Comparison of ENCODE assay signal across 8 cellular contexts in genomic region chr16:30656974-30657865, GRCh38. TPM values are rescaled to one million over a fixed set of nuclear protein-coding genes. Genes with fewer than 3 reads are reported as not detected.
A peak's percentile ranks its signal among the peaks of the same experiment; 100 is the strongest.
DNase-seq lines count a peak whose midpoint lies in the region; ATAC-seq, FAIRE-seq and TF ChIP-seq lines count a peak whose summit lies in the region.

No MANE protein-coding gene starts in this region.

- H3F3A ChIP-seq in GM23338 (replicated peaks; ENCODE audit: low read depth): peaks cover 20% of the 10 kb centered on the region

- H4K20me1 ChIP-seq in GM23338 (replicated peaks; ENCODE audit: insufficient read depth): peaks cover 24% of the 10 kb centered on the region

- CTCF ChIA-PET in AG04450 (lab: Charles Lee): no interaction called here
- CTCF ChIA-PET in activated CD8-positive, alpha-beta T cell treated with anti-CD3 and anti-CD28 coated beads for 36 hours (lab: Charles Lee): interaction anchor here (0.6 to 3.7 kb wide), 4 partner anchors 15 to 479 kb away, joined by 3 to 13 read pairs (median 6); no protein-coding TSS in a partner anchor
- CTCF ChIA-PET in HEK293T (lab: Yijun Ruan, JAX): interaction anchor here (0.6 to 0.7 kb wide), 2 partner anchors 43 to 516 kb away, joined by 3 read pairs; no protein-coding TSS in a partner anchor

- no peak overlapping the region for H3K27ac Mint-ChIP-seq in GM23338
- H3K27ac Mint-ChIP-seq in activated CD8-positive, alpha-beta T cell treated with anti-CD3 and anti-CD28 coated beads for 36 hours: peak overlapping the region; percentile 92

- no peaks in the 10 kb centered on the region for H3K27me3 ChIP-seq in AG04450 (ENCODE audit: control insufficient read depth, insufficient read depth, low read length)
- H3K27me3 ChIP-seq in GM23338 (ENCODE audit: insufficient read depth): peaks cover 43% of the 10 kb centered on the region
- peaks cover 41% of the 10 kb centered on the region for H3K27me3 ChIP-seq in iPS-18a (ENCODE audit: control insufficient read depth, insufficient read depth, low read length)
- no peaks in the 10 kb centered on the region for H3K27me3 ChIP-seq in stomach smooth muscle (ENCODE audit: control insufficient read depth in 1 of 2, insufficient read depth in 2 of 2, low read length in 2 of 2)

- H3K9ac ChIP-seq in iPS-18a (ENCODE audit: low read length) (no peak overlapping the region), stomach smooth muscle (ENCODE audit: low read length in 2 of 2) (peak overlapping the region; percentile 61 to 79)

- no peak for ATAC-seq in GM23338
- no peak for ATAC-seq in activated CD8-positive, alpha-beta T cell treated with anti-CD3 and anti-CD28 coated beads for 36 hours

- FAIRE-seq in urothelium cell line (lab: Jason Lieb, UNC): no peak

- POLR2A ChIA-PET in AG04450 (lab: Yijun Ruan, JAX): no interaction called here
- POLR2A ChIA-PET in activated CD8-positive, alpha-beta T cell treated with anti-CD3 and anti-CD28 coated beads for 36 hours (lab: Charles Lee): interaction anchor here (0.6 to 1.1 kb wide), 4 partner anchors 8 to 122 kb away, joined by 3 to 4 read pairs (median 3); no protein-coding TSS in a partner anchor
- POLR2A ChIA-PET in HEK293T (lab: Yijun Ruan, JAX): interaction anchor here (0.8 to 2.4 kb wide), 8 partner anchors 20 to 263 kb away, joined by 3 to 10 read pairs (median 4); partner anchors contain the start of genes SRCAP, ZNF48 and ZNF689

- H3K9me3 Mint-ChIP-seq in GM23338: no peaks in the 10 kb centered on the region; the same call in 2 of the 3 replicates
- H3K9me3 Mint-ChIP-seq in activated CD8-positive, alpha-beta T cell treated with anti-CD3 and anti-CD28 coated beads for 36 hours: no peaks in the 10 kb centered on the region

- H3K36me3 Mint-ChIP-seq in GM23338 (ENCODE audit: low read depth): peaks cover 12% of the 10 kb centered on the region
- H3K36me3 Mint-ChIP-seq in activated CD8-positive, alpha-beta T cell treated with anti-CD3 and anti-CD28 coated beads for 36 hours (ENCODE audit: low read depth): peaks cover 54% of the 10 kb centered on the region

- H3K79me2 ChIP-seq in GM23338 (replicated peaks; ENCODE audit: insufficient read depth): no peaks in the 10 kb centered on the region

- H3K9me3 ChIP-seq in AG04450 (ENCODE audit: control insufficient read depth, insufficient read depth, low read length): no peaks in the 10 kb centered on the region
- no peaks in the 10 kb centered on the region for H3K9me3 ChIP-seq in iPS-18a (ENCODE audit: control insufficient read depth, low read depth, low read length)
- H3K9me3 ChIP-seq in stomach smooth muscle (ENCODE audit: control insufficient read depth in 2 of 2, low read length in 2 of 2): no peaks in the 10 kb centered on the region

- H3K4me1 Mint-ChIP-seq in GM23338: peaks cover 10% of the 10 kb centered on the region
- peaks cover 41% of the 10 kb centered on the region for H3K4me1 Mint-ChIP-seq in activated CD8-positive, alpha-beta T cell treated with anti-CD3 and anti-CD28 coated beads for 36 hours (ENCODE audit: low read depth)

- H3K4me3 ChIP-seq in AG04450 (ENCODE audit: low read depth, low read length) (peak overlapping the region; percentile 61), GM23338 (peak overlapping the region; percentile 62), iPS-18a (ENCODE audit: low read length) (peak overlapping the region; percentile 96), stomach smooth muscle (ENCODE audit: low read length in 2 of 2) (peak overlapping the region; percentile 73 to 80)

- H3K36me3 ChIP-seq in GM23338 (ENCODE audit: insufficient read depth) (no peaks in the 10 kb centered on the region; the same call in 1 of the 2 replicates), iPS-18a (ENCODE audit: control insufficient read depth, low read depth, low read length) (peaks cover 4% of the 10 kb centered on the region), stomach smooth muscle (ENCODE audit: control insufficient read depth in 2 of 2, insufficient read depth in 2 of 2, low read length in 2 of 2) (peaks cover 42 to 44% of the 10 kb centered on the region in 2 donors)

- peak overlapping the region; percentile 82; the same call in 1 of the 2 replicates for H2AFZ ChIP-seq in GM23338

- peak overlapping the region; percentile 74 for H3K4me3 Mint-ChIP-seq in GM23338
- H3K4me3 Mint-ChIP-seq in activated CD8-positive, alpha-beta T cell treated with anti-CD3 and anti-CD28 coated beads for 36 hours: peak overlapping the region; percentile 76

- intact Hi-C loops in activated CD8-positive, alpha-beta T cell treated with anti-CD3 and anti-CD28 coated beads for 36 hours (cut with micrococcal nuclease): loop anchor here (10.0 kb wide), 1 partner anchor 238 kb away; the partner anchor contains the start of genes BCL7C and CTF1

- H3K4me1 ChIP-seq in GM23338 (ENCODE audit: insufficient read depth) (peaks cover 10% of the 10 kb centered on the region; the same call in 1 of the 2 replicates), iPS-18a (ENCODE audit: control insufficient read depth, low read depth, low read length) (no peaks in the 10 kb centered on the region), stomach smooth muscle (ENCODE audit: control insufficient read depth, insufficient read depth, low read length) (peaks cover 51% of the 10 kb centered on the region)

- H3K9me2 ChIP-seq in GM23338 (ENCODE audit: insufficient read depth): no peaks in the 10 kb centered on the region

- TF ChIP-seq CTCF in AG04450 (IDR thresholded peaks at IDR 0.05; ENCODE audit: low read depth, low read length): no peak
- no peak for TF ChIP-seq CTCF in GM23338 (conservative IDR thresholded peaks at IDR 0.05; ENCODE audit: low read depth in 2 of 2)
- TF ChIP-seq CTCF in activated CD8-positive, alpha-beta T cell treated with anti-CD3 and anti-CD28 coated beads for 36 hours (IDR thresholded peaks at IDR 0.05): no peak

- peak overlapping the region; percentile 57 for H3K27ac ChIP-seq in AG04450 (ENCODE audit: low read depth, low read length)
- H3K27ac ChIP-seq in GM23338 (ENCODE audit: low read depth): no peak overlapping the region
- H3K27ac ChIP-seq in iPS-18a (ENCODE audit: low read length): no peak overlapping the region
- peak overlapping the region; percentile 85 for H3K27ac ChIP-seq in stomach smooth muscle (ENCODE audit: low read length)

- peak overlapping the region; percentile 92 for H3K4me2 ChIP-seq in GM23338

- peaks cover 47% of the 10 kb centered on the region for H3K27me3 Mint-ChIP-seq in GM23338 (ENCODE audit: insufficient read depth, low read depth, poor library complexity)
- no peaks in the 10 kb centered on the region for H3K27me3 Mint-ChIP-seq in activated CD8-positive, alpha-beta T cell treated with anti-CD3 and anti-CD28 coated beads for 36 hours

- no peak for DNase-seq in AG04450 (ENCODE audit: low read depth, low spot score)
- DNase-seq in GM23338 (ENCODE audit: low spot score): no peak
- no peak for DNase-seq in activated CD8-positive, alpha-beta T cell treated with anti-CD3 and anti-CD28 coated beads for 36 hours
- no peak for DNase-seq in NCI-H2107 treated with DMSO at 0.1 percent for 48 hours (lab: John Stamatoyannopoulos, UW; ENCODE audit: unreplicated experiment)
- DNase-seq in urothelium cell line (ENCODE audit: low spot score): no peak
- no peak for DNase-seq in HEK293T (ENCODE audit: extremely low spot score)

TF ChIP-seq in GM23338, 12 proteins besides CTCF, POLR2A, EP300 and RAD21 (continues in another document):
- TF ChIP-seq CREB1 (CRISPR knock-in tag; IDR thresholded peaks at IDR 0.05; ENCODE audit: low read depth): no peak

TF ChIP-seq in HEK293T, 16 proteins besides CTCF, POLR2A, EP300 and RAD21:
- TF ChIP-seq FOXK2 (IDR thresholded peaks at IDR 0.05): no peak
- no peak for TF ChIP-seq FOXA1 (IDR thresholded peaks at IDR 0.05)
- no peak for TF ChIP-seq L3MBTL2 (conservative IDR thresholded peaks at IDR 0.05)
- TF ChIP-seq ELF4 (IDR thresholded peaks at IDR 0.05): no peak
- no peak for TF ChIP-seq CTBP1 (IDR thresholded peaks at IDR 0.05; ENCODE audit: borderline replicate concordance)
- TF ChIP-seq ARNT (IDR thresholded peaks at IDR 0.05): no peak
- no peak for TF ChIP-seq SUZ12 (IDR thresholded peaks at IDR 0.05)
- no peak for TF ChIP-seq HDGF (IDR thresholded peaks at IDR 0.05; ENCODE audit: borderline replicate concordance)

RNA-seq across cellular contexts. Expression of gene FBRS, which starts 1.0 kb away (rescaled TPM):
- polyA plus RNA-seq in AG04450 (2011; rRNA removed) (5.0 and 9.0 TPM in 2 replicates), GM23338 (2016; fragmentation: Nextera tagmentation; extraction: Ambion mirVana) (2.3 and 2.7 TPM in 2 replicates)
- polyA minus RNA-seq in AG04450 (2011; rRNA and poly(A)+ RNA removed): 13.2 and 18.5 TPM in 2 replicates
- total RNA-seq in GM23338 (2014; rRNA removed; shearing (Covaris generic)): 5.2 and 7.2 TPM in 2 replicates
- 10 to 100 TPM; 80.3 to 85.8 TPM for total RNA-seq in activated CD8-positive, alpha-beta T cell treated with anti-CD3 and anti-CD28 coated beads for 36 hours

RNA-seq across cellular contexts. Expression of gene PRR14, which starts 6.5 kb away (rescaled TPM):
- 4.9 and 6.9 TPM in 2 replicates for polyA plus RNA-seq in AG04450 (2011; rRNA removed)
- 3.7 and 3.8 TPM in 2 replicates for polyA minus RNA-seq in AG04450 (2011; rRNA and poly(A)+ RNA removed)
- 4.6 and 8.9 TPM in 2 replicates for total RNA-seq in GM23338 (2014; rRNA removed; shearing (Covaris generic))
- polyA plus RNA-seq in GM23338 (2016; fragmentation: Nextera tagmentation; extraction: Ambion mirVana): 12.7 and 13.0 TPM in 2 replicates
- total RNA-seq in activated CD8-positive, alpha-beta T cell treated with anti-CD3 and anti-CD28 coated beads for 36 hours: 10 to 100 TPM; 74.0 to 76.6 TPM

RNA-seq across cellular contexts. Expression of gene SRCAP, which starts 41.8 kb away (rescaled TPM):
- 3.1 and 5.8 TPM in 2 replicates for polyA plus RNA-seq in AG04450 (2011; rRNA removed)
- 12.3 and 17.1 TPM in 2 replicates for polyA minus RNA-seq in AG04450 (2011; rRNA and poly(A)+ RNA removed)
- total RNA-seq in GM23338 (2014; rRNA removed; shearing (Covaris generic)): 38.4 and 44.3 TPM in 2 replicates
- 14.1 and 15.3 TPM in 2 replicates for polyA plus RNA-seq in GM23338 (2016; fragmentation: Nextera tagmentation; extraction: Ambion mirVana)
- 10 to 100 TPM; 57.2 to 64.7 TPM for total RNA-seq in activated CD8-positive, alpha-beta T cell treated with anti-CD3 and anti-CD28 coated beads for 36 hours

RNA-seq across cellular contexts. Expression of gene ZNF689, which starts 47.0 kb away (rescaled TPM):
- 4.0 and 4.2 TPM in 2 replicates for polyA plus RNA-seq in AG04450 (2011; rRNA removed)
- polyA minus RNA-seq in AG04450 (2011; rRNA and poly(A)+ RNA removed): 5.0 and 8.0 TPM in 2 replicates
- 13.4 and 16.7 TPM in 2 replicates for total RNA-seq in GM23338 (2014; rRNA removed; shearing (Covaris generic))
- 5.3 and 5.9 TPM in 2 replicates for polyA plus RNA-seq in GM23338 (2016; fragmentation: Nextera tagmentation; extraction: Ambion mirVana)
- total RNA-seq in activated CD8-positive, alpha-beta T cell treated with anti-CD3 and anti-CD28 coated beads for 36 hours: 10 to 100 TPM in 1 of 2 experiments, 1 to 10 TPM in 1; 9.8 to 11.3 TPM

Comparison
In these comparisons a context has a peak if more than half of its experiments do, and no peak if none do; other contexts are left out.
1. H3K27ac ChIP-seq: peak in AG04450 (single experiment) and stomach smooth muscle (single experiment); none in GM23338 (single experiment) and iPS-18a (single experiment).
2. Peak in every context shown above with its lines, with median percentiles within 50 percentile points of each other: H3K4me3 ChIP-seq.